In genomic region chr9:115022760-115023434, GRCh38 we compare ENCODE assay signal across 15 cellular contexts.
DNase-seq lines count a peak whose midpoint lies in the region; ATAC-seq and TF ChIP-seq lines count a peak whose summit lies in the region.
"Had no signal": no experiment of that assay in that cellular context is flagged by ENCODE, and none has a peak within 500 bp of the region (broad histone marks: within the 10 kb centered on the region; RNA-seq: fewer than 3 reads in every experiment).

No MANE protein-coding gene starts in this region.

- H2BK20ac ChIP-seq in IMR-90 (ENCODE audit: low read depth, low read length) = peak overlapping the region; percentile 74

- H3K79me2 ChIP-seq in trophoblast cell (ENCODE audit: control insufficient read depth, insufficient read depth, low read length, poor library complexity) = peaks cover 5% of the 10 kb centered on the region

- TF ChIP-seq CTCF in AG10803 (conservative IDR thresholded peaks at IDR 0.05; ENCODE audit: low read length) (no peak), IMR-90 (conservative IDR thresholded peaks at IDR 0.05; ENCODE audit: low read depth, low read length) (no peak), cardiac fibroblast (IDR thresholded peaks at IDR 0.05; ENCODE audit: low read depth, low read length) (no peak), heart right ventricle (IDR thresholded peaks at IDR 0.05) (no peak)

- peak overlapping the region; percentile 55; the same call in 1 of the 3 replicates for H2BK15ac ChIP-seq in IMR-90 (ENCODE audit: low read depth, low read length)

- H3K9ac ChIP-seq in IMR-90 (ENCODE audit: low read depth, low read length) (no peak overlapping the region; the same call in 1 of the 2 replicates), trophoblast cell (ENCODE audit: low read length) (no peak overlapping the region)

- H3K14ac ChIP-seq in IMR-90 (replicated peaks; ENCODE audit: low read depth, low read length) (peak overlapping the region; percentile 63), trophoblast cell (ENCODE audit: low read length) (peak overlapping the region; percentile 62)

- H4K5ac ChIP-seq in IMR-90 (ENCODE audit: low read depth, low read length) = peak overlapping the region; percentile 18; the same call in 1 of the 2 replicates

- H3K4me1 ChIP-seq in IMR-90 (ENCODE audit: control insufficient read depth, insufficient read depth, low read length) = peaks cover 19% of the 10 kb centered on the region
- H3K4me1 ChIP-seq in trophoblast cell (ENCODE audit: control insufficient read depth in 1 of 2, insufficient read depth in 2 of 2, low read length in 2 of 2) = peaks cover 15 to 18% of the 10 kb centered on the region in 2 experiments
- H3K4me1 ChIP-seq in heart right ventricle = no peaks in the 10 kb centered on the region

- H3K18ac ChIP-seq in IMR-90 (ENCODE audit: low read depth, low read length) (peak overlapping the region; percentile 35), trophoblast cell (ENCODE audit: low read length) (no peak overlapping the region)

- peak overlapping the region in 1 of 2 experiments; percentile 48; a peak in 1 of 4 replicates for H4K8ac ChIP-seq in IMR-90 (ENCODE audit: low read depth in 2 of 2, low read length in 2 of 2)
- H4K8ac ChIP-seq in trophoblast cell (ENCODE audit: low read depth, low read length) = peak overlapping the region; percentile 22

- peak overlapping the region; percentile 82 for H2BK120ac ChIP-seq in IMR-90 (ENCODE audit: low read depth, low read length)
- peak overlapping the region; percentile 68 for H2BK120ac ChIP-seq in trophoblast cell (ENCODE audit: insufficient read depth, low read length, poor library complexity)

- H4K91ac ChIP-seq in IMR-90 (ENCODE audit: insufficient read depth, low read depth, low read length) (peak overlapping the region; percentile 58), trophoblast cell (ENCODE audit: low read depth, low read length) (peak overlapping the region; percentile 98)

- TF ChIP-seq POLR2A in IMR-90 (IDR thresholded peaks at IDR 0.05; ENCODE audit: low read depth, low read length) = no peak

- peaks cover 24% of the 10 kb centered on the region for H3K9me1 ChIP-seq in IMR-90 (ENCODE audit: insufficient read depth, low read length)

- dilution Hi-C loops in IMR-90 (cut with HindIII; ENCODE audit: low sequenced_read_pairs, unreplicated experiment) = no loop called here

- no peak overlapping the region for H4K12ac ChIP-seq in trophoblast cell (ENCODE audit: low read depth, low read length)

- H2BK5ac ChIP-seq in IMR-90 (ENCODE audit: low read depth, low read length, poor library complexity, severe bottlenecking) = peak overlapping the region; percentile 35
- peak overlapping the region; percentile 94 for H2BK5ac ChIP-seq in trophoblast cell (ENCODE audit: low read depth, low read length, poor library complexity)

- ATAC-seq in IMR-90 (ENCODE audit: low read depth) (peak; percentile 85), heart right ventricle (no peak), GM18861 (IDR thresholded peaks at IDR 0.05; ENCODE audit: unreplicated experiment) (no peak), GM21515 (IDR thresholded peaks at IDR 0.05; ENCODE audit: unreplicated experiment) (no peak)
- ATAC-seq: esophagus mucosa had no signal

- H3K79me1 ChIP-seq in IMR-90 (ENCODE audit: low read depth in 1 of 2, low read length in 2 of 2) (no peaks in the 10 kb centered on the region), trophoblast cell (ENCODE audit: low read length) (peaks cover 29% of the 10 kb centered on the region)

- no peak overlapping the region for H3K4me3 ChIP-seq in AG10803 (ENCODE audit: low read length)
- H3K4me3 ChIP-seq in IMR-90 (ENCODE audit: insufficient read depth, low read depth, low read length) = no peak overlapping the region
- no peak overlapping the region for H3K4me3 ChIP-seq in cardiac fibroblast (replicated peaks in 1 of 2; ENCODE audit: low read depth in 2 of 2, low read length in 2 of 2)
- no peak overlapping the region for H3K4me3 ChIP-seq in trophoblast cell (ENCODE audit: low read depth, low read length)
- no peak overlapping the region for H3K4me3 ChIP-seq in heart right ventricle
- H3K4me3 ChIP-seq: SK-N-MC had no signal

- peaks cover 52% of the 10 kb centered on the region for H3K36me3 ChIP-seq in IMR-90 (ENCODE audit: control insufficient read depth, insufficient read depth, low read length)
- H3K36me3 ChIP-seq in trophoblast cell (ENCODE audit: control insufficient read depth in 1 of 2, insufficient read depth in 2 of 2, low read length in 2 of 2) = peaks cover 12 to 18% of the 10 kb centered on the region in 2 experiments
- H3K36me3 ChIP-seq in heart right ventricle = peaks cover 0 to 6% (median 0%) of the 10 kb centered on the region in 9 donors

- H2AK9ac ChIP-seq in IMR-90 (replicated peaks; ENCODE audit: low read depth, low read length, poor library complexity) = peak overlapping the region; percentile 39

- intact Hi-C loops in IMR-90 (cut with micrococcal nuclease) (no loop called here), heart right ventricle (cut with DNase I) (loop anchor here in 1 of 10 donors (10.0 kb wide), 1 partner anchor 502 kb away; no protein-coding TSS in a partner anchor)

- peak overlapping the region; percentile 49 for H3K27ac ChIP-seq in IMR-90 (ENCODE audit: insufficient read depth, low read length)
- H3K27ac ChIP-seq in trophoblast cell (ENCODE audit: low read depth, low read length) = peak overlapping the region; percentile 88
- no peak overlapping the region for H3K27ac ChIP-seq in heart right ventricle
- H3K27ac ChIP-seq: SK-N-MC, WERI-Rb-1 had no signal

- no peak for TF ChIP-seq RAD21 in IMR-90 (IDR thresholded peaks at IDR 0.05; ENCODE audit: low read length)

- H3K9me3 ChIP-seq in IMR-90 (ENCODE audit: control insufficient read depth, insufficient read depth, low read length) = no peaks in the 10 kb centered on the region
- no peaks in the 10 kb centered on the region for H3K9me3 ChIP-seq in trophoblast cell (ENCODE audit: insufficient read depth, low read depth, low read length)
- H3K9me3 ChIP-seq in heart right ventricle = no peaks in the 10 kb centered on the region

- no TSS peak for BruUV-seq in IMR-90 (replicated peaks; lab: Mats Ljungman, UMichigan)

- H3K4me2 ChIP-seq in IMR-90 (ENCODE audit: low read depth, low read length) (no peak overlapping the region), trophoblast cell (ENCODE audit: low read length) (no peak overlapping the region)

- WGBS in IMR-90 (ENCODE audit: extremely low coverage in 2 of 2, insufficient read length in 1 of 2), 2 experiments = 39% methylated on average over 4 of the region's 6 CpGs; no CpG with 5 or more reads in 1 of the 2 experiments
- no CpG with 5 or more reads among the region's 6 CpGs for WGBS in trophoblast cell (ENCODE audit: extremely low coverage, insufficient coverage, insufficient read length)
- 87 to 88% methylated on average over 6 of the region's 6 CpGs for WGBS in heart right ventricle, 2 donors

- H3K4ac ChIP-seq in IMR-90 (ENCODE audit: low read depth, low read length) = peak overlapping the region; percentile 82
- peak overlapping the region; percentile 44 for H3K4ac ChIP-seq in trophoblast cell (ENCODE audit: low read depth, low read length)

- H2AFZ ChIP-seq in IMR-90 (replicated peaks; ENCODE audit: low read length, poor library complexity) (no peak overlapping the region), trophoblast cell (ENCODE audit: insufficient read depth, low read length, poor library complexity) (no peak overlapping the region)

- in situ Hi-C loops in IMR-90 (cut with MboI; ENCODE audit: low sequenced_read_pairs) = no loop called here

- no peaks in the 10 kb centered on the region for H3K27me3 ChIP-seq in IMR-90 (ENCODE audit: control insufficient read depth, insufficient read depth, low read length)
- H3K27me3 ChIP-seq in trophoblast cell (ENCODE audit: insufficient read depth, low read length) = no peaks in the 10 kb centered on the region
- H3K27me3 ChIP-seq in heart right ventricle = peaks cover 0 to 11% (median 4%) of the 10 kb centered on the region in 7 donors

- H2BK12ac ChIP-seq in trophoblast cell (ENCODE audit: low read length) = peak overlapping the region; percentile 98

- peak overlapping the region; percentile 10; the same call in 1 of the 2 replicates for H2AK5ac ChIP-seq in IMR-90 (ENCODE audit: low read depth, low read length)
- H2AK5ac ChIP-seq in trophoblast cell (ENCODE audit: low read length) = no peak overlapping the region

- DNase-seq in AG10803 (ENCODE audit: low read depth) (peak; percentile 96), IMR-90 (peak; percentile 95), cardiac fibroblast (ENCODE audit: low read depth in 2 of 2) (peak; percentile 3 to 79), trophoblast cell (no peak), heart right ventricle (no peak), NCI-H2227 treated with DMSO at 0.1 percent for 48 hours (lab: John Stamatoyannopoulos, UW) (no peak)
- DNase-seq: activated naive CD4-positive, alpha-beta T cell treated with anti-CD3 and anti-CD28 coated beads, Interleukin-2, amount 10 ng/mL, durations not matched to agents 7 days and 5 days; cortex of kidney; NCI-H2107; occipital lobe; WERI-Rb-1 had no signal

- H3K23ac ChIP-seq in IMR-90 (ENCODE audit: low read depth, low read length) = peak overlapping the region; percentile 60; the same call in 1 of the 2 replicates
- no peak overlapping the region for H3K23ac ChIP-seq in trophoblast cell (ENCODE audit: low read length)

- no peak overlapping the region for H3K56ac ChIP-seq in IMR-90 (ENCODE audit: extremely low read depth, insufficient read depth, low read length)

- peaks cover 3% of the 10 kb centered on the region; the same call in 1 of the 2 replicates for H4K20me1 ChIP-seq in IMR-90 (ENCODE audit: insufficient read depth, low read length)

- POLR2A ChIA-PET in IMR-90 (lab: Charles Lee; ENCODE audit: unreplicated experiment) = no interaction called here

- CTCF ChIA-PET in IMR-90 (lab: Yijun Ruan, JAX) = interaction anchor here (1.2 kb wide), 1 partner anchor 342 kb away, joined by 3 read pairs; no protein-coding TSS in a partner anchor

TF ChIP-seq in IMR-90, 13 proteins besides CTCF, POLR2A, EP300 and RAD21:
- TF ChIP-seq MAFK (IDR thresholded peaks at IDR 0.05; ENCODE audit: low read depth, low read length) (peak; percentile 48), ELK1 (IDR thresholded peaks at IDR 0.05; ENCODE audit: borderline replicate concordance, low read depth, low read length) (no peak), BHLHE40 (IDR thresholded peaks at IDR 0.05; ENCODE audit: low read depth, low read length) (peak; percentile 64), FOS (IDR thresholded peaks at IDR 0.05; ENCODE audit: low read depth, low read length) (peak; percentile 57; the same call in 1 of the 2 replicates), RCOR1 (IDR thresholded peaks at IDR 0.05; ENCODE audit: insufficient replicate concordance, low read length) (peak; percentile 45)

Comparison
In these comparisons a context has a peak if more than half of its experiments do, and no peak if none do; other contexts are left out.
1. DNase-seq: peak in AG10803 (single experiment), IMR-90 (single experiment) and cardiac fibroblast (2 of 2); none in trophoblast cell (0 of 2), heart right ventricle (0 of 2) and NCI-H2227 treated with DMSO at 0.1 percent for 48 hours (single experiment).
2. H3K27ac ChIP-seq: peak in IMR-90 (single experiment) and trophoblast cell (single experiment); none in heart right ventricle (0 of 10).